19 cellular contexts compared by ENCODE assay signal in the genomic region with DNA sequence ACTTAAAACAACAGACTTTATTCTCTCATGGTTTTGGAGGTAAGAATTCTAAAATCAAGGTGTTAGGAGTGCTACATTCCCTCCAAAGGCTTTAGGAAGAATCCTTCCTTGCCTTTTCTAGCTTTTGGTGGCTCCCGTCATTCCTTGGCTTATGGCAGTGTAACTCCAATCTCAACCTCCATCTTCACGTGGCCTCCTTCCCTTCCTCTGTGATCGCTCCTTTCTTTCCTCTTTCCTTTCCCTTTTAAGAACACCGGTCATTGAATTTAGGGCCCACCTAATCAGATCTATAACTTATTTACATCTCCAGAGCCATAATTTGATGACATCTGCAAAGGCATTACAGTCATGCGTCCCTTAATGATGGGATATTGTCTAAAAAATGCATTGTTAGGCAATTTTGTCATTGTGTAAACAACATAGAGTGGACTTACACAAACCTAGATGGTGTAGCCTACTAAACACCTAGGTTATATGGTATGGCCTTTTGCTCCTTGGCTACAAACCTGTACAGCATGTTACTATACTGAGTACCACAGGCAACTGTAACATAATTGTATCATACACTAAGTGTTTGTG. TPM values are rescaled to one million over a fixed set of nuclear protein-coding genes. Genes with fewer than 3 reads are reported as not detected.
DNase-seq lines count a peak whose midpoint lies in the region; ATAC-seq, FAIRE-seq and TF ChIP-seq lines count a peak whose summit lies in the region.
"Had no signal": no experiment of that assay in that cellular context is flagged by ENCODE, and none has a peak within 500 bp of the region (broad histone marks: within the 10 kb centered on the region; RNA-seq: fewer than 3 reads in every experiment).

No MANE protein-coding gene starts in this region.

- in situ Hi-C loops in K562 (cut with MboI): no loop called here

- TF ChIP-seq EP300 in SK-N-SH (IDR thresholded peaks at IDR 0.05; ENCODE audit: borderline replicate concordance in 1 of 2, low read depth in 1 of 2, low read length in 1 of 2): no peak
- TF ChIP-seq EP300 in K562 (IDR thresholded peaks at IDR 0.05; ENCODE audit: low read length): no peak

- no TSS peak for BruUV-seq in K562 (replicated peaks; lab: Mats Ljungman, UMichigan)

- no peak for FAIRE-seq in K562 (lab: Jason Lieb, UNC)

- intact Hi-C loops in K562 (cut with micrococcal nuclease): loop anchor here (5.0 kb wide), 1 partner anchor 76 kb away; no protein-coding TSS in a partner anchor
- intact Hi-C loops in left lung (cut with DNase I): loop anchor here in 1 of 2 donors (10.0 kb wide), 1 partner anchor 74 kb away; no protein-coding TSS in a partner anchor

- H3K27me3 ChIP-seq in SK-N-SH (ENCODE audit: insufficient read depth) (no peaks in the 10 kb centered on the region), Loucy (ENCODE audit: insufficient read depth, low read length, poor library complexity, severe bottlenecking) (no peaks in the 10 kb centered on the region), K562 (ENCODE audit: control insufficient read depth in 2 of 2, insufficient read depth in 2 of 2, low read length in 2 of 2) (no peaks in the 10 kb centered on the region), smooth muscle cell (ENCODE audit: low read depth) (no peaks in the 10 kb centered on the region), left lung (no peaks in the 10 kb centered on the region)
- H3K27me3 ChIP-seq: BLaER1 treated with 17β-estradiol and CSF1 and Interleukin-3, amounts not matched to agents 10 nM and 100 nM; SJCRH30 had no signal

- H3K4me2 ChIP-seq in SK-N-SH (no peak overlapping the region), Loucy (ENCODE audit: low read depth, low read length, poor library complexity, severe bottlenecking) (no peak overlapping the region), K562 (ENCODE audit: insufficient read depth, low read length) (no peak overlapping the region), smooth muscle cell (no peak overlapping the region)
- H3K4me2 ChIP-seq: BLaER1 treated with 17β-estradiol and CSF1 and Interleukin-3, amounts not matched to agents 10 nM and 100 nM had no signal

- no peak overlapping the region for H3K4me3 ChIP-seq in SK-N-SH (ENCODE audit: low read depth in 2 of 2, low read length in 1 of 2)
- H3K4me3 ChIP-seq in Loucy (ENCODE audit: low read length, poor library complexity, severe bottlenecking): no peak overlapping the region
- H3K4me3 ChIP-seq in K562: no peak overlapping the region
- no peak overlapping the region for H3K4me3 ChIP-seq in smooth muscle cell
- no peak overlapping the region for H3K4me3 ChIP-seq in left lung
- H3K4me3 ChIP-seq: BLaER1 treated with 17β-estradiol and CSF1 and Interleukin-3, amounts not matched to agents 10 nM and 100 nM; SJCRH30 had no signal

- TF ChIP-seq CTCF in SK-N-SH (IDR thresholded peaks at IDR 0.05) (no peak), Loucy (conservative IDR thresholded peaks at IDR 0.05; ENCODE audit: low read length) (no peak), K562 (IDR thresholded peaks at IDR 0.05 in 2 of 3, conservative IDR thresholded peaks at IDR 0.05 in 1 of 3; ENCODE audit: insufficient read depth in 2 of 3, low read depth in 1 of 3, low read length in 3 of 3) (no peak), smooth muscle cell (IDR thresholded peaks at IDR 0.05; ENCODE audit: borderline replicate concordance, insufficient read depth, poor library complexity, severe bottlenecking) (no peak), left lung (IDR thresholded peaks at IDR 0.05) (no peak)

- CTCF ChIA-PET in SK-N-SH (lab: Yijun Ruan, JAX): interaction anchor here (4.4 kb wide), 1 partner anchor 75 kb away, joined by 50 read pairs; no protein-coding TSS in a partner anchor
- CTCF ChIA-PET in K562 (lab: Yijun Ruan, JAX; ENCODE audit: low intra/inter-chr PET ratio): no interaction called here

- H3F3A ChIP-seq in SK-N-SH (replicated peaks; ENCODE audit: insufficient read depth): peaks cover 10% of the 10 kb centered on the region
- H3F3A ChIP-seq in Loucy (ENCODE audit: low read depth): no peaks in the 10 kb centered on the region
- H3F3A ChIP-seq in smooth muscle cell (ENCODE audit: low read depth): no peaks in the 10 kb centered on the region

- H3K4me1 ChIP-seq in SK-N-SH (ENCODE audit: control insufficient read depth in 1 of 2, insufficient read depth in 2 of 2, low read depth in 1 of 2, low read length in 1 of 2) (peaks cover 0 to 20% of the 10 kb centered on the region in 2 experiments; a peak in 2 of 4 replicates), Loucy (ENCODE audit: insufficient read depth, low read length, poor library complexity, severe bottlenecking) (no peaks in the 10 kb centered on the region), K562 (replicated peaks in 1 of 2; ENCODE audit: control insufficient read depth in 2 of 2, insufficient read depth in 2 of 2, low read length in 2 of 2) (no peaks in the 10 kb centered on the region), smooth muscle cell (ENCODE audit: low read depth) (no peaks in the 10 kb centered on the region), left lung (no peaks in the 10 kb centered on the region)

- H3K9me3 ChIP-seq in SK-N-SH (no peaks in the 10 kb centered on the region), Loucy (ENCODE audit: insufficient read depth, low read depth, low read length) (no peaks in the 10 kb centered on the region), K562 (replicated peaks; ENCODE audit: control insufficient read depth, insufficient read depth, low read depth, low read length) (no peaks in the 10 kb centered on the region), smooth muscle cell (replicated peaks; ENCODE audit: low read depth) (no peaks in the 10 kb centered on the region), left lung (no peaks in the 10 kb centered on the region)
- H3K9me3 ChIP-seq: BLaER1 treated with 17β-estradiol and CSF1 and Interleukin-3, amounts not matched to agents 10 nM and 100 nM; SJCRH30 had no signal

- no peak overlapping the region for H3K27ac ChIP-seq in SK-N-SH (ENCODE audit: low read depth in 2 of 2, low read length in 1 of 2)
- H3K27ac ChIP-seq in K562 (ENCODE audit: extremely low read depth, low read depth, low read length): no peak overlapping the region
- no peak overlapping the region for H3K27ac ChIP-seq in smooth muscle cell (ENCODE audit: low read depth)
- H3K27ac ChIP-seq in left lung: no peak overlapping the region
- H3K27ac ChIP-seq: 22Rv1; BLaER1 treated with 17β-estradiol and CSF1 and Interleukin-3, amounts not matched to agents 10 nM and 100 nM; SJCRH30 had no signal

- WGBS in SK-N-SH (ENCODE audit: low lambda C conversion rate): 86% methylated on average over 5 of the region's 5 CpGs
- WGBS in K562 (ENCODE audit: insufficient coverage, low coverage, missing lambda C conversion rate): 19% methylated on average over 5 of the region's 5 CpGs
- WGBS in smooth muscle cell (ENCODE audit: low lambda C conversion rate): 80% methylated on average over 5 of the region's 5 CpGs

- TF ChIP-seq POLR2A in K562 (conservative IDR thresholded peaks at IDR 0.05): no peak

- ATAC-seq in SK-N-SH treated with all-trans-retinoic acid at 6 μM for 48 hours (no peak), K562 (peak; percentile 52), left lung (no peak), GM19463 (IDR thresholded peaks at IDR 0.05; ENCODE audit: unreplicated experiment) (no peak)

- H3K9ac ChIP-seq in SK-N-SH (no peak overlapping the region), Loucy (ENCODE audit: low read depth, low read length, poor library complexity, severe bottlenecking) (no peak overlapping the region), K562 (ENCODE audit: insufficient read depth in 1 of 2, low read depth in 2 of 2, low read length in 2 of 2) (no peak overlapping the region), smooth muscle cell (ENCODE audit: low read depth) (no peak overlapping the region)
- H3K9ac ChIP-seq: BLaER1 treated with 17β-estradiol and CSF1 and Interleukin-3, amounts not matched to agents 10 nM and 100 nM had no signal

- no peaks in the 10 kb centered on the region for H3K79me2 ChIP-seq in SK-N-SH (ENCODE audit: insufficient read depth)
- no peaks in the 10 kb centered on the region for H3K79me2 ChIP-seq in Loucy (ENCODE audit: insufficient read depth, low read length)
- H3K79me2 ChIP-seq in K562 (ENCODE audit: control insufficient read depth, insufficient read depth, low read length): no peaks in the 10 kb centered on the region
- H3K79me2 ChIP-seq in smooth muscle cell (ENCODE audit: low read depth): no peaks in the 10 kb centered on the region

- no peak for TF ChIP-seq RAD21 in SK-N-SH (IDR thresholded peaks at IDR 0.05; ENCODE audit: low read length)
- no peak for TF ChIP-seq RAD21 in K562 (CRISPR knock-in tag; conservative IDR thresholded peaks at IDR 0.05 in 1 of 2, IDR thresholded peaks at IDR 0.05 in 1 of 2)

- POLR2A ChIA-PET in SK-N-SH (lab: Yijun Ruan, JAX) (no interaction called here), K562 (lab: Yijun Ruan, JAX) (no interaction called here)

- DNase-seq in SK-N-SH (no peak), K562 (ENCODE audit: extremely low read depth in 1 of 4, low spot score in 3 of 4) (peak in 1 of 4 experiments; percentile 12), smooth muscle cell (lab: John Stamatoyannopoulos, UW; ENCODE audit: unreplicated experiment) (no peak), left lung (no peak)
- no peak for DNase-seq in activated CD4-positive, alpha-beta T cell treated with anti-CD3 and anti-CD28 coated beads, Interleukin-2, amount 50 U/mL, for 4 hours
- DNase-seq: DMS 273 treated with DMSO at 0.1 percent for 48 hours, H9, KBM-7, NCI-H1105, NCI-H1930, NCI-H2171, SJCRH30, T-helper 1 cell had no signal

- peak overlapping the region; percentile 60 for H2AFZ ChIP-seq in SK-N-SH (ENCODE audit: low read depth)
- peak overlapping the region; percentile 54; the same call in 1 of the 2 replicates for H2AFZ ChIP-seq in Loucy (ENCODE audit: low read length)
- peak overlapping the region; percentile 65 for H2AFZ ChIP-seq in K562 (ENCODE audit: low read depth, low read length)
- peak overlapping the region; percentile 14 for H2AFZ ChIP-seq in smooth muscle cell (ENCODE audit: low read depth)

- no peaks in the 10 kb centered on the region for H3K9me1 ChIP-seq in K562 (ENCODE audit: control insufficient read depth, insufficient read depth, low read length)

- H3K36me3 ChIP-seq in SK-N-SH (replicated peaks in 1 of 2; ENCODE audit: control insufficient read depth in 1 of 2, insufficient read depth in 2 of 2, low read length in 1 of 2): no peaks in the 10 kb centered on the region
- no peaks in the 10 kb centered on the region for H3K36me3 ChIP-seq in Loucy (ENCODE audit: insufficient read depth, low read length)
- H3K36me3 ChIP-seq in K562 (ENCODE audit: control insufficient read depth, insufficient read depth, low read length): no peaks in the 10 kb centered on the region
- H3K36me3 ChIP-seq in smooth muscle cell (ENCODE audit: low read depth): no peaks in the 10 kb centered on the region
- H3K36me3 ChIP-seq in left lung: no peaks in the 10 kb centered on the region
- H3K36me3 ChIP-seq: BLaER1 treated with 17β-estradiol and CSF1 and Interleukin-3, amounts not matched to agents 10 nM and 100 nM; SJCRH30 had no signal

- H4K20me1 ChIP-seq in SK-N-SH (ENCODE audit: insufficient read depth) (no peaks in the 10 kb centered on the region), Loucy (ENCODE audit: insufficient read depth, low read length, poor library complexity, severe bottlenecking) (no peaks in the 10 kb centered on the region), K562 (replicated peaks; ENCODE audit: control insufficient read depth, insufficient read depth, low read length) (no peaks in the 10 kb centered on the region), smooth muscle cell (ENCODE audit: low read depth) (no peaks in the 10 kb centered on the region)
- H4K20me1 ChIP-seq: BLaER1 treated with 17β-estradiol and CSF1 and Interleukin-3, amounts not matched to agents 10 nM and 100 nM had no signal

- no peaks in the 10 kb centered on the region for H3K9me2 ChIP-seq in SK-N-SH
- no peaks in the 10 kb centered on the region for H3K9me2 ChIP-seq in Loucy (replicated peaks; ENCODE audit: low read depth, low read length)

RNA-seq across cellular contexts. Expression of gene HERC4, which starts 5.9 kb away (rescaled TPM):
- 16.2 and 24.3 TPM in 2 replicates for polyA plus RNA-seq in SK-N-SH (2012; rRNA removed)
- 23.0 and 24.9 TPM in 2 replicates for polyA plus RNA-seq in SK-N-SH (2012; cell fraction: cytosol; rRNA removed)
- 20.4 and 48.8 TPM in 2 replicates for polyA plus RNA-seq in SK-N-SH (2012; cell fraction: nucleus; rRNA removed)
- 62.0 and 186 TPM in 2 replicates for total RNA-seq in K562 (2011; cell fraction: chromatin; rRNA removed; ENCODE audit: low replicate concordance)
- total RNA-seq in K562 (2011; cell fraction: nucleolus; rRNA removed): 26.7 and 30.8 TPM in 2 replicates
- 81.7 and 136 TPM in 2 replicates for total RNA-seq in K562 (2011; cell fraction: nucleoplasm; rRNA removed)
- 15.8 and 17.5 TPM in 2 replicates for total RNA-seq in K562 (2014; rRNA removed)
- total RNA-seq in K562 (2014; rRNA removed; fragmentation: Illumina TruSeq; extraction: Trizol): 33.5 and 40.5 TPM in 2 replicates
- 27.1 and 30.6 TPM in 2 replicates for total RNA-seq in K562 (2015; rRNA removed; fragmentation: Illumina TruSeq; extraction: Trizol)
- total RNA-seq in K562 (2021): 26.3 and 29.8 TPM in 2 replicates
- 22.5 and 25.6 TPM in 2 replicates for polyA plus RNA-seq in K562 (2011; rRNA removed)
- polyA plus RNA-seq in K562 (2011; cell fraction: cytosol; rRNA removed): 3.8 and 9.3 TPM in 2 replicates
- polyA plus RNA-seq in K562 (2011; cell fraction: nucleus; rRNA removed): 18.5 and 25.6 TPM in 2 replicates
- polyA plus RNA-seq in K562 (2012): 20.8 and 24.5 TPM in 2 replicates
- 18.6 and 22.8 TPM in 2 replicates for polyA plus RNA-seq in K562 (2014; fragmentation: Illumina TruSeq; extraction: Trizol)
- 10 to 100 TPM; 12.5 to 17.4 TPM for polyA plus RNA-seq in K562 (2014; fragmentation: Nextera tagmentation; extraction: Ambion mirVana)
- 17.2 and 22.5 TPM in 2 replicates for polyA plus RNA-seq in K562 (2014; rRNA removed)
- polyA minus RNA-seq in K562 (2011; rRNA and poly(A)+ RNA removed): 45.3 and 52.7 TPM in 2 replicates
- 11.3 and 14.3 TPM in 2 replicates for polyA minus RNA-seq in K562 (2011; cell fraction: cytosol; rRNA and poly(A)+ RNA removed)
- 26.0 and 42.8 TPM in 2 replicates for polyA minus RNA-seq in K562 (2011; cell fraction: nucleus; rRNA and poly(A)+ RNA removed)
- 41.2 and 54.3 TPM in 2 replicates for total RNA-seq in smooth muscle cell
- polyA plus RNA-seq in smooth muscle cell: 19.5 and 20.5 TPM in 2 replicates
- 10 to 100 TPM; 60.9 to 65.7 TPM for total RNA-seq in left lung

RNA-seq across cellular contexts. Expression of gene MYPN, which starts 28.3 kb away (rescaled TPM):
- polyA plus RNA-seq in SK-N-SH (2012; rRNA removed) (0.43 and 0.73 TPM in 2 replicates), K562 (2011; rRNA removed) (not detected in 2 replicates), K562 (2014; fragmentation: Illumina TruSeq; extraction: Trizol) (not detected in 2 replicates), K562 (2014; fragmentation: Nextera tagmentation; extraction: Ambion mirVana) (not detected), K562 (2014; rRNA removed) (not detected in 2 replicates), smooth muscle cell (0.03 TPM in 1 of 2 replicates, not detected in the other)
- polyA plus RNA-seq in SK-N-SH (2012; cell fraction: cytosol; rRNA removed): 0.48 and 0.50 TPM in 2 replicates
- 0.87 and 0.90 TPM in 2 replicates for polyA plus RNA-seq in SK-N-SH (2012; cell fraction: nucleus; rRNA removed)
- total RNA-seq in K562 (2011; cell fraction: chromatin; rRNA removed; ENCODE audit: low replicate concordance): not detected in 2 replicates
- total RNA-seq in K562 (2011; cell fraction: nucleolus; rRNA removed): not detected in 2 replicates
- not detected in 2 replicates for total RNA-seq in K562 (2011; cell fraction: nucleoplasm; rRNA removed)
- total RNA-seq in K562 (2014; rRNA removed) (not detected in 2 replicates), K562 (2014; rRNA removed; fragmentation: Illumina TruSeq; extraction: Trizol) (not detected in 2 replicates), K562 (2015; rRNA removed; fragmentation: Illumina TruSeq; extraction: Trizol) (not detected in 2 replicates), K562 (2021) (not detected in 2 replicates), smooth muscle cell (0.13 TPM in 1 of 2 replicates, not detected in the other), left lung (under 1 TPM in 1 of 2 donors, not detected in 1; 0.13 TPM)
- not detected in 2 replicates for polyA plus RNA-seq in K562 (2011; cell fraction: cytosol; rRNA removed)
- not detected in 2 replicates for polyA plus RNA-seq in K562 (2011; cell fraction: nucleus; rRNA removed)
- polyA plus RNA-seq in K562 (2012): not detected in 2 replicates
- polyA minus RNA-seq in K562 (2011; rRNA and poly(A)+ RNA removed): not detected in 2 replicates
- polyA minus RNA-seq in K562 (2011; cell fraction: cytosol; rRNA and poly(A)+ RNA removed): 0.48 and 0.73 TPM in 2 replicates
- 0.11 TPM in 1 of 2 replicates, not detected in the other for polyA minus RNA-seq in K562 (2011; cell fraction: nucleus; rRNA and poly(A)+ RNA removed)
- total RNA-seq: H9, HT-29 had no signal

Comparison
In these comparisons a context has a peak if more than half of its experiments do, and no peak if none do; other contexts are left out.
1. H2AFZ ChIP-seq: peak in every context shown above with its lines; median percentile 65 in K562; 60 in SK-N-SH; 54 in Loucy; 14 in smooth muscle cell.